ENCODE assay signal across 8 cellular contexts in genomic region chr7:12508005-12508404, GRCh38.
"Had no signal": no experiment of that assay in that cellular context is flagged by ENCODE, and none has a peak within 500 bp of the region (broad histone marks: within the 10 kb centered on the region; RNA-seq: fewer than 3 reads in every experiment).

No MANE protein-coding gene starts in this region.

- ATAC-seq: GM23338, K562 had no signal

- H3K4me2 ChIP-seq: GM23338, KMS-11 had no signal

- H3K27ac ChIP-seq: HL-60, KMS-11 had no signal

- DNase-seq: H9, HCEC 1CT, HFFc6, IMR-90 had no signal

- H2AFZ ChIP-seq: GM23338 had no signal

- H3K4me3 ChIP-seq: GM23338, K562 had no signal
